In genomic region chr12:100573168-100573498, GRCh38 we compare ENCODE assay signal across 8 cellular contexts. TPM values are rescaled to one million over a fixed set of nuclear protein-coding genes. Genes with fewer than 3 reads are reported as not detected.
A peak's percentile ranks its signal among the peaks of the same experiment; 100 is the strongest.
DNase-seq lines count a peak whose midpoint lies in the region; ATAC-seq and TF ChIP-seq lines count a peak whose summit lies in the region.

No MANE protein-coding gene starts in this region.

- no peaks in the 10 kb centered on the region for H3K36me3 Mint-ChIP-seq in activated T-cell treated with anti-CD3 and anti-CD28 coated beads, Interleukin-2, amount 50 U/mL, for 4 hours (ENCODE audit: insufficient read depth)
- H3K36me3 Mint-ChIP-seq in memory B cell: peaks cover 2% of the 10 kb centered on the region

- no peak for TF ChIP-seq CTCF in breast epithelium (IDR thresholded peaks at IDR 0.05)
- no peak for TF ChIP-seq CTCF in tibial nerve (IDR thresholded peaks at IDR 0.05)

- H3K4me3 ChIP-seq in breast epithelium (peak overlapping the region; percentile 55 to 77 (median 65)), tibial nerve (peak overlapping the region; percentile 49 to 76 (median 71))

- H3K4me3 Mint-ChIP-seq in activated T-cell treated with anti-CD3 and anti-CD28 coated beads, Interleukin-2, amount 50 U/mL, for 4 hours: peak overlapping the region; percentile 88
- H3K4me3 Mint-ChIP-seq in memory B cell: peak overlapping the region; percentile 91

- H3K9me3 Mint-ChIP-seq in activated T-cell treated with anti-CD3 and anti-CD28 coated beads, Interleukin-2, amount 50 U/mL, for 4 hours: no peaks in the 10 kb centered on the region
- no peaks in the 10 kb centered on the region for H3K9me3 Mint-ChIP-seq in memory B cell

- no peak for TF ChIP-seq POLR2A in breast epithelium (IDR thresholded peaks at IDR 0.05)
- TF ChIP-seq POLR2A in tibial nerve (IDR thresholded peaks at IDR 0.05): no peak
- TF ChIP-seq POLR2A in erythroblast (IDR thresholded peaks at IDR 0.05; ENCODE audit: low read length): no peak

- no peak for ATAC-seq in activated T-cell treated with anti-CD3 and anti-CD28 coated beads, Interleukin-2, amount 50 U/mL, for 4 hours
- ATAC-seq in memory B cell (ENCODE audit: low read depth): no peak
- ATAC-seq in GM18907 (IDR thresholded peaks at IDR 0.05; ENCODE audit: unreplicated experiment): no peak

- H3K9me3 ChIP-seq in breast epithelium (no peaks in the 10 kb centered on the region), tibial nerve (no peaks in the 10 kb centered on the region)

- DNase-seq in activated T-cell treated with anti-CD3 and anti-CD28 coated beads, Interleukin-2, amount 50 U/mL, for 4 hours: no peak
- DNase-seq in activated T-cell treated with anti-CD3 and anti-CD28 coated beads, Interleukin-2, amount 50 U/mL, for 1 hour: no peak
- DNase-seq in breast epithelium (ENCODE audit: low spot score in 2 of 2): no peak
- no peak for DNase-seq in memory B cell (ENCODE audit: low spot score in 2 of 2)
- DNase-seq in tibial nerve (ENCODE audit: low spot score in 2 of 2): no peak
- no peak for DNase-seq in erythroblast (lab: John Stamatoyannopoulos, UW)
- no peak for DNase-seq in cortex of kidney (lab: John Stamatoyannopoulos, UW)

- no peak overlapping the region for H3K27ac Mint-ChIP-seq in memory B cell

- H3K27ac ChIP-seq in breast epithelium (peak overlapping the region; percentile 88 to 89), tibial nerve (peak overlapping the region; percentile 55 to 91 (median 84))

- WGBS in tibial nerve, 2 donors: 10 to 16% methylated on average over 10 to 13 of the region's 14 CpGs

- peaks cover 0 to 4% of the 10 kb centered on the region in 2 donors for H3K4me1 ChIP-seq in breast epithelium
- H3K4me1 ChIP-seq in tibial nerve: peaks cover 0 to 30% (median 2%) of the 10 kb centered on the region in 4 donors

- H3K4me1 Mint-ChIP-seq in activated T-cell treated with anti-CD3 and anti-CD28 coated beads, Interleukin-2, amount 50 U/mL, for 4 hours (ENCODE audit: low read depth): peaks cover 15% of the 10 kb centered on the region
- H3K4me1 Mint-ChIP-seq in memory B cell: peaks cover 8% of the 10 kb centered on the region

- intact Hi-C loops in breast epithelium (cut with DNase I; ENCODE audit: low total_unique reads): no loop called here

- TF ChIP-seq EP300 in tibial nerve (IDR thresholded peaks at IDR 0.05): no peak

- no peaks in the 10 kb centered on the region for H3K36me3 ChIP-seq in breast epithelium
- no peaks in the 10 kb centered on the region for H3K36me3 ChIP-seq in tibial nerve

- H3K27me3 ChIP-seq in breast epithelium: no peaks in the 10 kb centered on the region
- no peaks in the 10 kb centered on the region for H3K27me3 ChIP-seq in tibial nerve

- peaks cover 32% of the 10 kb centered on the region for H3K27me3 Mint-ChIP-seq in activated T-cell treated with anti-CD3 and anti-CD28 coated beads, Interleukin-2, amount 50 U/mL, for 4 hours (ENCODE audit: low read depth)
- peaks cover 3% of the 10 kb centered on the region for H3K27me3 Mint-ChIP-seq in memory B cell

RNA-seq across cellular contexts. Expression of gene GAS2L3, which starts 0.4 kb away (rescaled TPM):
- total RNA-seq in activated T-cell treated with anti-CD3 and anti-CD28 coated beads, Interleukin-2, amount 50 U/mL, for 4 hours: not detected
- 1 to 10 TPM; 2.3 to 7.0 (median 5.9) TPM for total RNA-seq in breast epithelium
- total RNA-seq in tibial nerve: 100 to 1,000 TPM in 3 of 4 donors, 10 to 100 TPM in 1; 83.2 to 150 (median 115) TPM

Comparison
In these comparisons a context has a peak if more than half of its experiments do, and no peak if none do; other contexts are left out.
1. RNA of gene GAS2L3, which starts 0.4 kb away (total RNA-seq): 83.2 to 150 TPM in tibial nerve; 2.3 to 7.0 TPM in breast epithelium and not detected in activated T-cell treated with anti-CD3 and anti-CD28 coated beads, Interleukin-2, amount 50 U/mL, for 4 hours; every median in the first group is over 10 times any median in the second.